In the genomic region with DNA sequence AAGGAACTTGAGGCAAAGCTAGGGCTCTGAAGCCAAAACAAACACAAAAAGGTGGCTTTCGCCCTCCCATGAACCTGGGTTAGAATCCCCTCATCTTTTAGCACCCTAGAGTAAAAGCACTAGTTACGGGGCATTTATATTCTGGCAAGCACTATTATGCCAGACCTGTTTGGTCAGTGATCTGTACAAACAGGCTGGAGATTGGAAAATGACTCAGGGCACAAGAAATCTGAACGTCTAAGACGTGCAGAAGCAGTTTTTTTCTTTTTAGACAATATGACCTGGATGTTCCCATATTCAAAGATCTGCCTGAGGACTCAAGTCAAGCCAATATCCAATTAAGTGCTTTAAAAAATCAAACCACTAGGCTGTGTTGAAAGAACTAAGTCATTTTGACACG, we compare ENCODE assay signal across 13 cellular contexts. TPM values are rescaled to one million over a fixed set of nuclear protein-coding genes. Genes with fewer than 3 reads are reported as not detected.
DNase-seq lines count a peak whose midpoint lies in the region; ATAC-seq, FAIRE-seq and TF ChIP-seq lines count a peak whose summit lies in the region.
"Had no signal": no experiment of that assay in that cellular context is flagged by ENCODE, and none has a peak within 500 bp of the region (broad histone marks: within the 10 kb centered on the region; RNA-seq: fewer than 3 reads in every experiment).

No MANE protein-coding gene starts in this region.

- peaks cover 15% of the 10 kb centered on the region for H3K9me3 ChIP-seq in CD8-positive, alpha-beta T cell (ENCODE audit: low read length)
- H3K9me3 ChIP-seq in PC-3 (ENCODE audit: low read length), result peaks cover 30% of the 10 kb centered on the region

- peaks cover 11% of the 10 kb centered on the region for H3K9me3 Mint-ChIP-seq in CD8-positive, alpha-beta T cell
- H3K9me3 Mint-ChIP-seq in central memory CD8-positive, alpha-beta T cell, result peaks cover 5% of the 10 kb centered on the region
- peaks cover 7% of the 10 kb centered on the region for H3K9me3 Mint-ChIP-seq in natural killer cell treated with Interleukin-12 subunit alpha and Interleukin-12 subunit beta and Interleukin-15 and Interleukin-18, amount 100 ng/mL, for 72 hours

- no peak overlapping the region for H3K4me3 ChIP-seq in CD8-positive, alpha-beta T cell (ENCODE audit: low read depth, low read length)
- peak overlapping the region; percentile 93 for H3K4me3 ChIP-seq in PC-3 (ENCODE audit: low read length)

- no peak for FAIRE-seq in GM12892 (lab: Jason Lieb, UNC)
- FAIRE-seq: D721Med, GM12878 had no signal

- H3K27me3 Mint-ChIP-seq in CD8-positive, alpha-beta T cell (ENCODE audit: low read depth), result no peaks in the 10 kb centered on the region
- no peaks in the 10 kb centered on the region for H3K27me3 Mint-ChIP-seq in central memory CD8-positive, alpha-beta T cell
- no peaks in the 10 kb centered on the region for H3K27me3 Mint-ChIP-seq in natural killer cell treated with Interleukin-12 subunit alpha and Interleukin-12 subunit beta and Interleukin-15 and Interleukin-18, amount 100 ng/mL, for 72 hours

- H3K9me2 ChIP-seq in PC-3 (replicated peaks; ENCODE audit: low read length), result no peaks in the 10 kb centered on the region

- CTCF ChIA-PET in CD8-positive, alpha-beta T cell (lab: Charles Lee), result interaction anchor here (1.0 to 1.4 kb wide), 3 partner anchors 9 to 37 kb away, joined by 3 to 4 read pairs (median 3); no protein-coding TSS in a partner anchor
- CTCF ChIA-PET in PC-3 (lab: Charles Lee), result interaction anchor here (3.4 kb wide), 1 partner anchor 37 kb away, joined by 13 read pairs; no protein-coding TSS in a partner anchor

- no peaks in the 10 kb centered on the region for H3F3A ChIP-seq in PC-3 (ENCODE audit: low read length, unreplicated experiment)

- BruUV-seq in PC-3 (replicated peaks; lab: Mats Ljungman, UMichigan), result no TSS peak

- no peak for TF ChIP-seq POLR2A in GM12892 (IDR thresholded peaks at IDR 0.05; ENCODE audit: low read depth, low read length)

- H2AFZ ChIP-seq in PC-3 (ENCODE audit: low read length), result 0 out of 2 replicates have a peak overlapping the region, but pooled peaks have one; percentile 9

- no peak for ATAC-seq in CD8-positive, alpha-beta T cell
- ATAC-seq in PC-3, result no peak
- no peak for ATAC-seq in central memory CD8-positive, alpha-beta T cell (replicated peaks; ENCODE audit: extremely low read depth, poor library complexity, severe bottlenecking)
- no peak for ATAC-seq in natural killer cell treated with Interleukin-12 subunit alpha and Interleukin-12 subunit beta and Interleukin-15 and Interleukin-18, amount 100 ng/mL, for 72 hours
- ATAC-seq in HG03460 (IDR thresholded peaks at IDR 0.05; ENCODE audit: unreplicated experiment), result no peak
- ATAC-seq in HG02610 (IDR thresholded peaks at IDR 0.05; ENCODE audit: unreplicated experiment), result no peak
- ATAC-seq: gastroesophageal sphincter, GM12878, Right ventricle myocardium inferior had no signal

- peaks cover 46% of the 10 kb centered on the region for H3K36me3 Mint-ChIP-seq in CD8-positive, alpha-beta T cell
- H3K36me3 Mint-ChIP-seq in central memory CD8-positive, alpha-beta T cell (ENCODE audit: insufficient read depth), result peaks cover 14% of the 10 kb centered on the region
- peaks cover 38% of the 10 kb centered on the region for H3K36me3 Mint-ChIP-seq in natural killer cell treated with Interleukin-12 subunit alpha and Interleukin-12 subunit beta and Interleukin-15 and Interleukin-18, amount 100 ng/mL, for 72 hours

- H3K4me1 ChIP-seq in CD8-positive, alpha-beta T cell (ENCODE audit: insufficient read depth, low read length), result peaks cover 21% of the 10 kb centered on the region
- peaks cover 26% of the 10 kb centered on the region for H3K4me1 ChIP-seq in PC-3 (ENCODE audit: insufficient read depth, low read length)

- no peaks in the 10 kb centered on the region for H3K27me3 ChIP-seq in CD8-positive, alpha-beta T cell (ENCODE audit: insufficient read depth, low read length)
- no peaks in the 10 kb centered on the region for H3K27me3 ChIP-seq in PC-3 (ENCODE audit: low read length)
- H3K27me3 ChIP-seq: gastroesophageal sphincter had no signal

- TF ChIP-seq CTCF in CD8-positive, alpha-beta T cell (IDR thresholded peaks at IDR 0.05), result no peak
- TF ChIP-seq CTCF in PC-3 (conservative IDR thresholded peaks at IDR 0.05; ENCODE audit: low read depth, low read length), result no peak

- H3K27ac ChIP-seq in CD8-positive, alpha-beta T cell (ENCODE audit: low read depth, low read length), result no peak overlapping the region
- peak overlapping the region; percentile 66 for H3K27ac ChIP-seq in PC-3 (ENCODE audit: low read length)

- H4K20me1 ChIP-seq in PC-3 (ENCODE audit: low read length), result no peaks in the 10 kb centered on the region

- H3K36me3 ChIP-seq in CD8-positive, alpha-beta T cell (ENCODE audit: insufficient read depth, low read length), result peaks cover 11% of the 10 kb centered on the region
- peaks cover 41% of the 10 kb centered on the region for H3K36me3 ChIP-seq in PC-3 (ENCODE audit: low read depth, low read length)

- peak overlapping the region; percentile 94 for H3K9ac ChIP-seq in PC-3 (ENCODE audit: low read length)

- H3K4me2 ChIP-seq in PC-3 (ENCODE audit: low read length), result peak overlapping the region; percentile 100

- no peak for DNase-seq in CD8-positive, alpha-beta T cell
- DNase-seq in PC-3 (peak; percentile 82), NCI-H69 (lab: John Stamatoyannopoulos, UW) (no peak), GM12892 (ENCODE audit: insufficient read length) (no peak)
- DNase-seq in central memory CD8-positive, alpha-beta T cell (ENCODE audit: low spot score in 2 of 2), result no peak
- no peak for DNase-seq in natural killer cell treated with Interleukin-12 subunit alpha and Interleukin-12 subunit beta and Interleukin-15 and Interleukin-18, amount 100 ng/mL, for 72 hours (ENCODE audit: low spot score)
- DNase-seq: activated CD4-positive, alpha-beta T cell treated with anti-CD3 and anti-CD28 coated beads, Interleukin-2, amount 50 U/mL, for 1 hour had no signal

- intact Hi-C loops in CD8-positive, alpha-beta T cell (cut with DNase I, micrococcal nuclease), result loop anchor here (5.0 to 10.0 kb wide), 4 partner anchors 34 to 1381 kb away; partner anchors contain the start of genes CLIC4 (in 1 of the 2), SRRM1 (in 1 of the 2) and SRSF10 (in 1 of the 2)
- intact Hi-C loops in PC-3 (cut with micrococcal nuclease), result no loop called here

- H3K27ac Mint-ChIP-seq in CD8-positive, alpha-beta T cell, result no peak overlapping the region
- H3K27ac Mint-ChIP-seq in central memory CD8-positive, alpha-beta T cell (ENCODE audit: low read depth), result no peak overlapping the region
- no peak overlapping the region for H3K27ac Mint-ChIP-seq in natural killer cell treated with Interleukin-12 subunit alpha and Interleukin-12 subunit beta and Interleukin-15 and Interleukin-18, amount 100 ng/mL, for 72 hours

- POLR2A ChIA-PET in CD8-positive, alpha-beta T cell (lab: Charles Lee), result interaction anchor here (1.7 kb wide), 1 partner anchor 22 kb away, joined by 8 read pairs; the partner anchor contains the start of gene HNRNPR
- POLR2A ChIA-PET in PC-3 (lab: Charles Lee; ENCODE audit: unreplicated experiment), result interaction anchor here (0.5 to 0.6 kb wide), 2 partner anchors 22 to 1378 kb away, joined by 4 to 8 read pairs; partner anchors contain the start of gene HNRNPR

- peak overlapping the region; percentile 100 for H3K4me3 Mint-ChIP-seq in CD8-positive, alpha-beta T cell
- peak overlapping the region; percentile 93 for H3K4me3 Mint-ChIP-seq in central memory CD8-positive, alpha-beta T cell
- peak overlapping the region; percentile 93 for H3K4me3 Mint-ChIP-seq in natural killer cell treated with Interleukin-12 subunit alpha and Interleukin-12 subunit beta and Interleukin-15 and Interleukin-18, amount 100 ng/mL, for 72 hours

- peaks cover 38% of the 10 kb centered on the region for H3K4me1 Mint-ChIP-seq in CD8-positive, alpha-beta T cell (ENCODE audit: low read depth)
- peaks cover 31% of the 10 kb centered on the region for H3K4me1 Mint-ChIP-seq in central memory CD8-positive, alpha-beta T cell
- peaks cover 23 to 26% of the 10 kb centered on the region in 2 donors for H3K4me1 Mint-ChIP-seq in natural killer cell treated with Interleukin-12 subunit alpha and Interleukin-12 subunit beta and Interleukin-15 and Interleukin-18, amount 100 ng/mL, for 72 hours (ENCODE audit: low read depth in 2 of 2)

- peaks cover 54% of the 10 kb centered on the region for H3K79me2 ChIP-seq in PC-3 (ENCODE audit: low read length)

RNA-seq across cellular contexts. Expression of gene ZNF436, which starts 3.0 kb away (rescaled TPM):
- 1 to 10 TPM; 3.4 to 3.9 TPM for total RNA-seq in CD8-positive, alpha-beta T cell
- 7.8 and 10.5 TPM in 2 replicates for total RNA-seq in PC-3 (2014; rRNA removed)
- 1 to 10 TPM; 4.7 to 6.3 TPM for total RNA-seq in natural killer cell treated with Interleukin-12 subunit alpha and Interleukin-12 subunit beta and Interleukin-15 and Interleukin-18, amount 100 ng/mL, for 72 hours
- polyA plus RNA-seq in GM12892 (2012; ENCODE audit: missing spikeins), result 2.3 TPM

RNA-seq across cellular contexts. Expression of gene HNRNPR, which starts 22.5 kb away (rescaled TPM):
- 100 to 1,000 TPM; 102 to 103 TPM for total RNA-seq in CD8-positive, alpha-beta T cell
- 141 and 193 TPM in 2 replicates for total RNA-seq in PC-3 (2014; rRNA removed)
- total RNA-seq in natural killer cell treated with Interleukin-12 subunit alpha and Interleukin-12 subunit beta and Interleukin-15 and Interleukin-18, amount 100 ng/mL, for 72 hours, result 100 to 1,000 TPM; 188 to 205 TPM
- 129 TPM for polyA plus RNA-seq in GM12892 (2012; ENCODE audit: missing spikeins)

RNA-seq across cellular contexts. Expression of gene TCEA3, which starts 58.0 kb away (rescaled TPM):
- total RNA-seq in CD8-positive, alpha-beta T cell, result 10 to 100 TPM; 14.0 to 16.9 TPM
- 18.7 and 23.6 TPM in 2 replicates for total RNA-seq in PC-3 (2014; rRNA removed)
- under 1 TPM in 1 of 2 donors, not detected in 1; 0.31 TPM for total RNA-seq in natural killer cell treated with Interleukin-12 subunit alpha and Interleukin-12 subunit beta and Interleukin-15 and Interleukin-18, amount 100 ng/mL, for 72 hours
- polyA plus RNA-seq in GM12892 (2012; ENCODE audit: missing spikeins), result not detected

Comparison
In these comparisons a context has a peak if more than half of its experiments do, and no peak if none do; other contexts are left out.
1. RNA of gene TCEA3, which starts 58.0 kb away (total RNA-seq): 18.7 to 23.6 TPM in PC-3 and 14.0 to 16.9 TPM in CD8-positive, alpha-beta T cell; 0.31 TPM in natural killer cell treated with Interleukin-12 subunit alpha and Interleukin-12 subunit beta and Interleukin-15 and Interleukin-18, amount 100 ng/mL, for 72 hours; every median in the first group is over 10 times any median in the second.
2. Peak in every context shown above with its lines, with median percentiles within 50 percentile points of each other: H3K4me3 Mint-ChIP-seq.